In the genomic region with DNA sequence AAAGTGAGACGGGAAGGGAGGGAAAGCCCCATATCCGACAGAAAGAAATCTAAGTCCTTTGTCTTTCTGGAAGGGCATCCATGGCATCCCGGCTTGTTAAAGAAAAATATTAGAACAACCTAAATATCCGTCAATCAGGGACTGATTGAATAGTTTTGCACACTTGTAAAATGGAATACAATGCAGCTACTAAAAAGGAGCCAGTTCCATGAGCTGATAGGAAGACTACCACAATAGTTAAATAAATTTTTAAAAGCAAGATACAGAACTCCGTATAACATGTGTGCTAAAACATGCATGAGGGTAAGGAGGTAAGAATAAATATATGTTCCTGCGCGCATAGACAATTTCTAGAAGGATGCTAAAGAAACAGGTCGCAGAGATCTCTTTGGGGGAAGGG, we compare ENCODE assay signal across 9 cellular contexts. TPM values are rescaled to one million over a fixed set of nuclear protein-coding genes. Genes with fewer than 3 reads are reported as not detected.
DNase-seq lines count a peak whose midpoint lies in the region; ATAC-seq and TF ChIP-seq lines count a peak whose summit lies in the region.
"Had no signal": no experiment of that assay in that cellular context is flagged by ENCODE, and none has a peak within 500 bp of the region (broad histone marks: within the 10 kb centered on the region; RNA-seq: fewer than 3 reads in every experiment).

No MANE protein-coding gene starts in this region.

- no peak overlapping the region for H2AFZ ChIP-seq in mesenchymal stem cell (ENCODE audit: low read depth, low read length)

- no peak for DNase-seq in activated naive CD4-positive, alpha-beta T cell treated with anti-CD3 and anti-CD28 coated beads, Interleukin-2, amount 50 U/mL, for 72 hours (ENCODE audit: low spot score in 2 of 2)
- no peak for DNase-seq in activated T-helper 2 cell treated with anti-CD3 and anti-CD28 coated beads, Interferon-gamma antibody, Interleukin-2, Interleukin-4, amounts not matched to agents 10 μg/mL and 5 μg/mL and 100 μg/mL, durations not matched to agents 14 hours and 24 hours and 36 hours (ENCODE audit: low spot score)
- DNase-seq in mesenchymal stem cell (no peak), type B pancreatic cell (ENCODE audit: extremely low spot score, unreplicated experiment) (no peak), tibial nerve (ENCODE audit: low spot score in 2 of 2) (no peak), HUDEP-2 (lab: John Stamatoyannopoulos, UW; ENCODE audit: unreplicated experiment in 76 of 76) (no peak)
- DNase-seq: NCI-H1417 treated with DMSO at 0.1 percent for 48 hours had no signal

- H3K27ac Mint-ChIP-seq in activated naive CD4-positive, alpha-beta T cell treated with anti-CD3 and anti-CD28 coated beads, Interleukin-2, amount 50 U/mL, for 24 hours = peak overlapping the region; percentile 98
- peak overlapping the region in 1 of 2 donors; percentile 91 for H3K27ac Mint-ChIP-seq in activated naive CD4-positive, alpha-beta T cell treated with anti-CD3 and anti-CD28 coated beads, Interleukin-2, amount 50 U/mL, for 72 hours
- peak overlapping the region; percentile 96 for H3K27ac Mint-ChIP-seq in activated T-helper 2 cell treated with anti-CD3 and anti-CD28 coated beads, Interferon-gamma antibody, Interleukin-2, Interleukin-4, amounts not matched to agents 10 μg/mL and 5 μg/mL and 100 μg/mL, durations not matched to agents 14 hours and 24 hours and 36 hours
- peak overlapping the region; percentile 95 for H3K27ac Mint-ChIP-seq in type B pancreatic cell

- 80% methylated on average over 7 of the region's 8 CpGs for WGBS in mesenchymal stem cell
- 71 to 72% methylated on average over 8 of the region's 8 CpGs for WGBS in tibial nerve, 2 donors

- H2BK120ac ChIP-seq in mesenchymal stem cell (ENCODE audit: low read depth, low read length) = no peak overlapping the region

- H2AK5ac ChIP-seq in mesenchymal stem cell (ENCODE audit: low read length, severe bottlenecking) = no peak overlapping the region

- intact Hi-C loops in activated T-helper 2 cell treated with anti-CD3 and anti-CD28 coated beads, Interferon-gamma antibody, Interleukin-2, Interleukin-4, amounts not matched to agents 10 μg/mL and 5 μg/mL and 100 μg/mL, durations not matched to agents 14 hours and 24 hours and 36 hours (cut with micrococcal nuclease) = loop anchor here (1.0 kb wide), 1 partner anchor 9 kb away; no protein-coding TSS in a partner anchor

- no peaks in the 10 kb centered on the region for H3K4me1 ChIP-seq in mesenchymal stem cell (ENCODE audit: control insufficient read depth, insufficient read depth, low read depth, low read length)
- peaks cover 0 to 10% (median 2%) of the 10 kb centered on the region in 4 donors for H3K4me1 ChIP-seq in tibial nerve

- no peak overlapping the region for H3K23ac ChIP-seq in mesenchymal stem cell (ENCODE audit: low read length in 2 of 2)

- no peak overlapping the region for H2BK5ac ChIP-seq in mesenchymal stem cell (ENCODE audit: low read depth, low read length, poor library complexity, severe bottlenecking)

- no peak overlapping the region for H2BK12ac ChIP-seq in mesenchymal stem cell (ENCODE audit: low read length in 2 of 2)

- H3K14ac ChIP-seq in mesenchymal stem cell (ENCODE audit: low read length in 2 of 2) = no peak overlapping the region

- H4K91ac ChIP-seq in mesenchymal stem cell (ENCODE audit: low read length) = no peak overlapping the region

- H3K36me3 ChIP-seq in mesenchymal stem cell (ENCODE audit: control insufficient read depth in 1 of 2, insufficient read depth in 2 of 2, low read depth in 1 of 2, low read length in 2 of 2) = no peaks in the 10 kb centered on the region
- no peaks in the 10 kb centered on the region for H3K36me3 ChIP-seq in tibial nerve

- H2BK15ac ChIP-seq in mesenchymal stem cell (ENCODE audit: low read depth, poor library complexity, severe bottlenecking) = no peak overlapping the region

- H3K27ac ChIP-seq in mesenchymal stem cell (ENCODE audit: low read length, poor library complexity, severe bottlenecking) (no peak overlapping the region), tibial nerve (peak overlapping the region in 1 of 4 donors; percentile 70)

- TF ChIP-seq CTCF in type B pancreatic cell (conservative IDR thresholded peaks at IDR 0.05) (no peak), tibial nerve (IDR thresholded peaks at IDR 0.05) (no peak)

- H3K4me2 ChIP-seq in mesenchymal stem cell (ENCODE audit: low read length, poor library complexity, severe bottlenecking) = peak overlapping the region; percentile 67

- no peak overlapping the region for H3K4ac ChIP-seq in mesenchymal stem cell (ENCODE audit: low read depth in 1 of 2, low read length in 2 of 2)

- TF ChIP-seq EP300 in tibial nerve (IDR thresholded peaks at IDR 0.05) = no peak

- peak overlapping the region; percentile 92 for H3K9ac ChIP-seq in mesenchymal stem cell (ENCODE audit: low read length)

- H3K79me1 ChIP-seq in mesenchymal stem cell (replicated peaks; ENCODE audit: low read length, poor library complexity, severe bottlenecking) = no peaks in the 10 kb centered on the region

- no peaks in the 10 kb centered on the region for H3K36me3 Mint-ChIP-seq in activated naive CD4-positive, alpha-beta T cell treated with anti-CD3 and anti-CD28 coated beads, Interleukin-2, amount 50 U/mL, for 24 hours
- peaks cover 0 to under 1% of the 10 kb centered on the region in 2 donors for H3K36me3 Mint-ChIP-seq in activated naive CD4-positive, alpha-beta T cell treated with anti-CD3 and anti-CD28 coated beads, Interleukin-2, amount 50 U/mL, for 72 hours
- H3K36me3 Mint-ChIP-seq in activated T-helper 2 cell treated with anti-CD3 and anti-CD28 coated beads, Interferon-gamma antibody, Interleukin-2, Interleukin-4, amounts not matched to agents 10 μg/mL and 5 μg/mL and 100 μg/mL, durations not matched to agents 14 hours and 24 hours and 36 hours (ENCODE audit: low read depth) = no peaks in the 10 kb centered on the region
- H3K36me3 Mint-ChIP-seq in type B pancreatic cell = no peaks in the 10 kb centered on the region

- peaks cover 17% of the 10 kb centered on the region for H3K4me1 Mint-ChIP-seq in activated naive CD4-positive, alpha-beta T cell treated with anti-CD3 and anti-CD28 coated beads, Interleukin-2, amount 50 U/mL, for 24 hours
- H3K4me1 Mint-ChIP-seq in activated T-helper 2 cell treated with anti-CD3 and anti-CD28 coated beads, Interferon-gamma antibody, Interleukin-2, Interleukin-4, amounts not matched to agents 10 μg/mL and 5 μg/mL and 100 μg/mL, durations not matched to agents 14 hours and 24 hours and 36 hours (ENCODE audit: low read depth) = peaks cover 16% of the 10 kb centered on the region
- H3K4me1 Mint-ChIP-seq in type B pancreatic cell (ENCODE audit: unreplicated experiment) = peaks cover 11% of the 10 kb centered on the region

- H3K9me3 ChIP-seq in mesenchymal stem cell (ENCODE audit: control insufficient read depth, low read length) = no peaks in the 10 kb centered on the region
- H3K9me3 ChIP-seq in tibial nerve = no peaks in the 10 kb centered on the region

- H3K4me3 ChIP-seq in mesenchymal stem cell (ENCODE audit: insufficient read depth in 1 of 2, low read depth in 1 of 2, low read length in 2 of 2) (peak overlapping the region in 1 of 2 experiments; percentile 80), tibial nerve (peak overlapping the region in 1 of 4 donors; percentile 55)

- no peak for TF ChIP-seq POLR2A in tibial nerve (IDR thresholded peaks at IDR 0.05)

- H3K27me3 ChIP-seq in mesenchymal stem cell (ENCODE audit: control insufficient read depth in 1 of 2, insufficient read depth in 1 of 2, low read length in 2 of 2) = peaks cover 0 to 2% of the 10 kb centered on the region in 2 experiments
- H3K27me3 ChIP-seq in tibial nerve = no peaks in the 10 kb centered on the region

- ATAC-seq in activated naive CD4-positive, alpha-beta T cell treated with anti-CD3 and anti-CD28 coated beads, Interleukin-2, amount 50 U/mL, for 72 hours = no peak
- ATAC-seq in HG02759 (IDR thresholded peaks at IDR 0.05; ENCODE audit: unreplicated experiment) = no peak

- H4K8ac ChIP-seq in mesenchymal stem cell (ENCODE audit: low read length) = no peak overlapping the region

- H3K18ac ChIP-seq in mesenchymal stem cell (ENCODE audit: low read depth in 1 of 2, low read length in 2 of 2) = no peak overlapping the region

- H3K27me3 Mint-ChIP-seq in activated naive CD4-positive, alpha-beta T cell treated with anti-CD3 and anti-CD28 coated beads, Interleukin-2, amount 50 U/mL, for 24 hours = no peaks in the 10 kb centered on the region
- H3K27me3 Mint-ChIP-seq in activated T-helper 2 cell treated with anti-CD3 and anti-CD28 coated beads, Interferon-gamma antibody, Interleukin-2, Interleukin-4, amounts not matched to agents 10 μg/mL and 5 μg/mL and 100 μg/mL, durations not matched to agents 14 hours and 24 hours and 36 hours (ENCODE audit: low read depth) = no peaks in the 10 kb centered on the region
- H3K27me3 Mint-ChIP-seq in type B pancreatic cell = peaks cover 3% of the 10 kb centered on the region

- no peaks in the 10 kb centered on the region for H3K9me3 Mint-ChIP-seq in activated naive CD4-positive, alpha-beta T cell treated with anti-CD3 and anti-CD28 coated beads, Interleukin-2, amount 50 U/mL, for 24 hours
- H3K9me3 Mint-ChIP-seq in activated naive CD4-positive, alpha-beta T cell treated with anti-CD3 and anti-CD28 coated beads, Interleukin-2, amount 50 U/mL, for 72 hours = peaks cover 0 to under 1% of the 10 kb centered on the region in 2 donors
- peaks cover under 1% of the 10 kb centered on the region for H3K9me3 Mint-ChIP-seq in activated T-helper 2 cell treated with anti-CD3 and anti-CD28 coated beads, Interferon-gamma antibody, Interleukin-2, Interleukin-4, amounts not matched to agents 10 μg/mL and 5 μg/mL and 100 μg/mL, durations not matched to agents 14 hours and 24 hours and 36 hours
- H3K9me3 Mint-ChIP-seq in type B pancreatic cell = no peaks in the 10 kb centered on the region

- H3K4me3 Mint-ChIP-seq in activated naive CD4-positive, alpha-beta T cell treated with anti-CD3 and anti-CD28 coated beads, Interleukin-2, amount 50 U/mL, for 24 hours = peak overlapping the region; percentile 93
- peak overlapping the region; percentile 83 for H3K4me3 Mint-ChIP-seq in activated T-helper 2 cell treated with anti-CD3 and anti-CD28 coated beads, Interferon-gamma antibody, Interleukin-2, Interleukin-4, amounts not matched to agents 10 μg/mL and 5 μg/mL and 100 μg/mL, durations not matched to agents 14 hours and 24 hours and 36 hours (ENCODE audit: low read depth)
- peak overlapping the region; percentile 93 for H3K4me3 Mint-ChIP-seq in type B pancreatic cell

RNA-seq across cellular contexts. Expression of gene GNPDA1, which starts 12.8 kb away (rescaled TPM):
- total RNA-seq in activated naive CD4-positive, alpha-beta T cell treated with anti-CD3 and anti-CD28 coated beads, Interleukin-2, amount 50 U/mL, for 72 hours = 100 to 1,000 TPM; 162 to 166 TPM
- 35.8 and 43.7 TPM in 2 replicates for total RNA-seq in activated T-helper 2 cell treated with anti-CD3 and anti-CD28 coated beads, Interferon-gamma antibody, Interleukin-2, Interleukin-4, amounts not matched to agents 10 μg/mL and 5 μg/mL and 100 μg/mL, durations not matched to agents 14 hours and 24 hours and 36 hours
- polyA plus RNA-seq in mesenchymal stem cell (2013, experiment 1 of 2) = 40.6 TPM
- polyA plus RNA-seq in mesenchymal stem cell (2013, experiment 2 of 2) = 41.0 TPM
- total RNA-seq in type B pancreatic cell (ENCODE audit: low replicate concordance) (41.3 and 50.4 TPM in 2 replicates), tibial nerve (10 to 100 TPM; 14.0 to 29.7 (median 16.3) TPM)

RNA-seq across cellular contexts. Expression of gene RNF14, which starts 56.7 kb away (rescaled TPM):
- total RNA-seq in activated naive CD4-positive, alpha-beta T cell treated with anti-CD3 and anti-CD28 coated beads, Interleukin-2, amount 50 U/mL, for 72 hours = 10 to 100 TPM; 29.4 to 38.5 TPM
- total RNA-seq in activated T-helper 2 cell treated with anti-CD3 and anti-CD28 coated beads, Interferon-gamma antibody, Interleukin-2, Interleukin-4, amounts not matched to agents 10 μg/mL and 5 μg/mL and 100 μg/mL, durations not matched to agents 14 hours and 24 hours and 36 hours = 22.0 and 24.1 TPM in 2 replicates
- 48.6 TPM for polyA plus RNA-seq in mesenchymal stem cell (2013, experiment 1 of 2)
- 52.3 TPM for polyA plus RNA-seq in mesenchymal stem cell (2013, experiment 2 of 2)
- total RNA-seq in type B pancreatic cell (ENCODE audit: low replicate concordance) (39.8 and 59.2 TPM in 2 replicates), tibial nerve (10 to 100 TPM; 48.0 to 70.5 (median 57.8) TPM)
